Comparison of ENCODE assay signal across 9 cellular contexts in the genomic region with DNA sequence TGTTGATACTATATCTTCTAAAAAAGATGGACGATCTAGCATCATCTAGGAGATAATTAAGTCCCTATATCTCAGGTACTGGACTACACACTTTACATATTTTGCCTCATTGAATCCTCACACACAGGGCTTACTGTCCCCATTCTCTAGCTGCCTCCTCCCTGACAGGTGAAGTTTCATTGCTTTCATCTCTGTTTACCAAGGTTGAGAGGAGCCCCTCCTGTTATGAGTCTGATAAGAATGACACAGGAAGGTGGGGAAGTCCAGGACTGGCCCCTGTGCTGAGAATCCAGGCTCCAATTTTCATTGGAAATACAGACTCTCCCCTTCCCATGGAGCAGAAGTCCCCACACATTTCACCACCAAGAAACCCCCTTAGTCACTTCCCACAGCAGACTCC.
"Had no signal": no experiment of that assay in that cellular context is flagged by ENCODE, and none has a peak within 500 bp of the region (broad histone marks: within the 10 kb centered on the region; RNA-seq: fewer than 3 reads in every experiment).

No MANE protein-coding gene starts in this region.

- DNase-seq: activated CD8-positive, alpha-beta memory T cell treated with anti-CD3 and anti-CD28 coated beads for 24 hours; activated effector memory CD4-positive, alpha-beta T cell treated with Interleukin-2 at 50 U/mL for 16 hours; dorsolateral prefrontal cortex; hypothalamus; kidney glomerular epithelial cell; pancreas; stimulated activated CD4-positive, alpha-beta T cell treated with anti-CD3 and anti-CD28 coated beads, Interleukin-15, amount 100 ng/mL, for 24 hours; T-helper 9 cell had no signal

- ATAC-seq: esophagus mucosa, pancreas had no signal
